17 cellular contexts compared by ENCODE assay signal in genomic region chr7:143217806-143218205, GRCh38. TPM values are rescaled to one million over a fixed set of nuclear protein-coding genes. Genes with fewer than 3 reads are reported as not detected.
DNase-seq lines count a peak whose midpoint lies in the region; ATAC-seq and TF ChIP-seq lines count a peak whose summit lies in the region.
"Had no signal": no experiment of that assay in that cellular context is flagged by ENCODE, and none has a peak within 500 bp of the region (broad histone marks: within the 10 kb centered on the region; RNA-seq: fewer than 3 reads in every experiment).

No MANE protein-coding gene starts in this region.

- H2AFZ ChIP-seq in Karpas-422 (ENCODE audit: low read length) = no peak overlapping the region

- H3K4me1 Mint-ChIP-seq in activated CD4-positive, alpha-beta T cell treated with anti-CD3 and anti-CD28 coated beads, Interleukin-2, amount 10 ng/mL, durations not matched to agents 24 days and 14 days = no peaks in the 10 kb centered on the region

- peak; percentile 48 for DNase-seq in activated CD4-positive, alpha-beta T cell treated with anti-CD3 and anti-CD28 coated beads, Interleukin-2, amount 10 ng/mL, durations not matched to agents 24 days and 14 days
- DNase-seq in activated CD4-positive, alpha-beta T cell treated with anti-CD3 and anti-CD28 coated beads, Interleukin-2, amount 50 U/mL, for 4 hours = no peak
- peak; percentile 85 to 96 for DNase-seq in NCI-H524 (lab: John Stamatoyannopoulos, UW)
- no peak for DNase-seq in dorsolateral prefrontal cortex
- no peak for DNase-seq in stimulated activated CD4-positive, alpha-beta T cell treated with anti-CD3 and anti-CD28 coated beads, Interleukin-15, amount 100 ng/mL, for 24 hours
- no peak for DNase-seq in Karpas-422
- DNase-seq: C1 segment of cervical spinal cord; Calu3; CD4-positive, alpha-beta T cell; DMS153; DND-41; GF-D8 had no signal

- H3K27me3 Mint-ChIP-seq in activated CD4-positive, alpha-beta T cell treated with anti-CD3 and anti-CD28 coated beads, Interleukin-2, amount 10 ng/mL, durations not matched to agents 24 days and 14 days = peaks cover 39% of the 10 kb centered on the region

- no peaks in the 10 kb centered on the region for H3K27me3 ChIP-seq in dorsolateral prefrontal cortex
- H3K27me3 ChIP-seq in Karpas-422 (ENCODE audit: low read length) = no peaks in the 10 kb centered on the region

- TF ChIP-seq CTCF in dorsolateral prefrontal cortex (IDR thresholded peaks at IDR 0.05 in 54 of 56, conservative IDR thresholded peaks at IDR 0.05 in 2 of 56; ENCODE audit: low read depth in 1 of 56, partially characterized antibody in 56 of 56) = no peak

- H3K4me3 ChIP-seq in dorsolateral prefrontal cortex (no peak overlapping the region), Karpas-422 (ENCODE audit: low read length) (no peak overlapping the region)
- H3K4me3 ChIP-seq: HAP-1 had no signal

- no peak for ATAC-seq in HG03108 (IDR thresholded peaks at IDR 0.05; ENCODE audit: unreplicated experiment)

- H3K36me3 ChIP-seq in Karpas-422 (ENCODE audit: insufficient read depth, low read length) = no peaks in the 10 kb centered on the region
- H3K36me3 ChIP-seq: HAP-1 had no signal

- H3K36me3 Mint-ChIP-seq in activated CD4-positive, alpha-beta T cell treated with anti-CD3 and anti-CD28 coated beads, Interleukin-2, amount 10 ng/mL, durations not matched to agents 24 days and 14 days (ENCODE audit: low read depth) = no peaks in the 10 kb centered on the region

- H3K9me3 Mint-ChIP-seq in activated CD4-positive, alpha-beta T cell treated with anti-CD3 and anti-CD28 coated beads, Interleukin-2, amount 10 ng/mL, durations not matched to agents 24 days and 14 days = no peaks in the 10 kb centered on the region
- H3K9me3 Mint-ChIP-seq: CD4-positive, alpha-beta T cell had no signal

- no peaks in the 10 kb centered on the region for H3K9me2 ChIP-seq in Karpas-422 (replicated peaks; ENCODE audit: insufficient read depth, low read length)

- no peaks in the 10 kb centered on the region for H3K79me2 ChIP-seq in Karpas-422 (ENCODE audit: low read length)

- peaks cover 9% of the 10 kb centered on the region; the same call in 1 of the 2 replicates for H3K4me1 ChIP-seq in Karpas-422 (ENCODE audit: low read length)
- H3K4me1 ChIP-seq: HAP-1 had no signal

- no peak overlapping the region for H3K4me3 Mint-ChIP-seq in activated CD4-positive, alpha-beta T cell treated with anti-CD3 and anti-CD28 coated beads, Interleukin-2, amount 10 ng/mL, durations not matched to agents 24 days and 14 days
- H3K4me3 Mint-ChIP-seq: B cell; CD4-positive, alpha-beta T cell had no signal

- H3K9ac ChIP-seq in Karpas-422 (ENCODE audit: low read length) = no peak overlapping the region

- intact Hi-C loops in activated CD4-positive, alpha-beta T cell treated with anti-CD3 and anti-CD28 coated beads, Interleukin-2, amount 10 ng/mL, durations not matched to agents 24 days and 14 days (cut with micrococcal nuclease) = loop anchor here (10.0 kb wide), 4 partner anchors 363 to 1243 kb away; partner anchors contain the start of genes EPHB6 and TAS2R38
- intact Hi-C loops in dorsolateral prefrontal cortex (cut with DNase I) = loop anchor here (2.0 to 5.0 kb wide), 2 partner anchors 363 to 366 kb away; partner anchors contain the start of gene EPHB6 (in 1 of the 2)

- no peaks in the 10 kb centered on the region for H3K9me3 ChIP-seq in Karpas-422 (ENCODE audit: low read length)
- H3K9me3 ChIP-seq: HAP-1 had no signal

- H3K27ac Mint-ChIP-seq in activated CD4-positive, alpha-beta T cell treated with anti-CD3 and anti-CD28 coated beads, Interleukin-2, amount 10 ng/mL, durations not matched to agents 24 days and 14 days = no peak overlapping the region
- H3K27ac Mint-ChIP-seq: B cell; CD4-positive, alpha-beta T cell had no signal

- no peak overlapping the region for H3K4me2 ChIP-seq in Karpas-422 (ENCODE audit: low read depth, low read length, poor library complexity, severe bottlenecking)

- peak overlapping the region in 45 of 59 donors; percentile 2 to 86 (median 60) for H3K27ac ChIP-seq in dorsolateral prefrontal cortex
- H3K27ac ChIP-seq in Karpas-422 (ENCODE audit: low read length) = no peak overlapping the region
- H3K27ac ChIP-seq: HL-60 had no signal

- H4K20me1 ChIP-seq in Karpas-422 (ENCODE audit: insufficient read depth, low read depth, low read length) = no peaks in the 10 kb centered on the region

RNA-seq across cellular contexts. Expression of gene TAS2R40, which starts 4.0 kb away (rescaled TPM):
- not detected in 2 replicates for total RNA-seq in activated CD4-positive, alpha-beta T cell treated with anti-CD3 and anti-CD28 coated beads, Interleukin-2, amount 10 ng/mL, durations not matched to agents 24 days and 14 days
- total RNA-seq in dorsolateral prefrontal cortex = not detected
- not detected in 2 replicates for total RNA-seq in Karpas-422 (2014; rRNA removed; shearing (Covaris generic); ENCODE audit: low replicate concordance)
- total RNA-seq: B cell; Calu3; CD4-positive, alpha-beta T cell; H1 had no signal

RNA-seq across cellular contexts. Expression of gene TAS2R39, which starts 34.6 kb away (rescaled TPM):
- total RNA-seq in activated CD4-positive, alpha-beta T cell treated with anti-CD3 and anti-CD28 coated beads, Interleukin-2, amount 10 ng/mL, durations not matched to agents 24 days and 14 days = not detected in 2 replicates
- not detected for total RNA-seq in dorsolateral prefrontal cortex
- total RNA-seq in Karpas-422 (2014; rRNA removed; shearing (Covaris generic); ENCODE audit: low replicate concordance) = not detected in 2 replicates
- total RNA-seq: B cell; Calu3; CD4-positive, alpha-beta T cell; H1 had no signal

RNA-seq across cellular contexts. Expression of gene GSTK1, which starts 45.4 kb away (rescaled TPM):
- 138 and 142 TPM in 2 replicates for total RNA-seq in activated CD4-positive, alpha-beta T cell treated with anti-CD3 and anti-CD28 coated beads, Interleukin-2, amount 10 ng/mL, durations not matched to agents 24 days and 14 days
- total RNA-seq in dorsolateral prefrontal cortex = 100 to 1,000 TPM in 10 of 120 experiments, 10 to 100 TPM in 110; 60.1 to 106 (median 86.5) TPM
- 156 and 174 TPM in 2 replicates for total RNA-seq in Karpas-422 (2014; rRNA removed; shearing (Covaris generic); ENCODE audit: low replicate concordance)

Comparison
In these comparisons a context has a peak if more than half of its experiments do, and no peak if none do; other contexts are left out.
1. DNase-seq: peak in activated CD4-positive, alpha-beta T cell treated with anti-CD3 and anti-CD28 coated beads, Interleukin-2, amount 10 ng/mL, durations not matched to agents 24 days and 14 days (single experiment) and NCI-H524 (2 of 2); none in activated CD4-positive, alpha-beta T cell treated with anti-CD3 and anti-CD28 coated beads, Interleukin-2, amount 50 U/mL, for 4 hours (0 of 2), dorsolateral prefrontal cortex (0 of 10), stimulated activated CD4-positive, alpha-beta T cell treated with anti-CD3 and anti-CD28 coated beads, Interleukin-15, amount 100 ng/mL, for 24 hours (single experiment) and Karpas-422 (single experiment).